In genomic region chr10:71980181-71981023, GRCh38 we compare ENCODE assay signal across 12 cellular contexts. TPM values are rescaled to one million over a fixed set of nuclear protein-coding genes. Genes with fewer than 3 reads are reported as not detected.
DNase-seq lines count a peak whose midpoint lies in the region; ATAC-seq and TF ChIP-seq lines count a peak whose summit lies in the region.
"Had no signal": no experiment of that assay in that cellular context is flagged by ENCODE, and none has a peak within 500 bp of the region (broad histone marks: within the 10 kb centered on the region; RNA-seq: fewer than 3 reads in every experiment).

No MANE protein-coding gene starts in this region.

- H3K27ac ChIP-seq in CD8-positive, alpha-beta memory T cell (ENCODE audit: low read depth, low read length) = peak overlapping the region; percentile 38
- H3K27ac ChIP-seq in right atrium auricular region (peak overlapping the region; percentile 80 to 83), sigmoid colon (peak overlapping the region; percentile 84 to 92 (median 87)), Karpas-422 (ENCODE audit: low read length) (no peak overlapping the region), PC-3 (ENCODE audit: low read length) (no peak overlapping the region)

- DNase-seq in CD8-positive, alpha-beta memory T cell = no peak
- DNase-seq in adipocyte (ENCODE audit: low read depth) = no peak
- DNase-seq in right atrium auricular region (ENCODE audit: low spot score) = no peak
- DNase-seq in sigmoid colon = no peak
- no peak for DNase-seq in Karpas-422
- no peak for DNase-seq in PC-3
- DNase-seq: activated CD8-positive, alpha-beta memory T cell treated with anti-CD3 and anti-CD28 coated beads, Interleukin-2, amount 50 U/mL, for 4 hours; NCI-H1417; T-helper 9 cell had no signal

- TF ChIP-seq EP300 in sigmoid colon (IDR thresholded peaks at IDR 0.05) = no peak

- H3K79me2 ChIP-seq in Karpas-422 (ENCODE audit: low read length) = no peaks in the 10 kb centered on the region
- peaks cover 55% of the 10 kb centered on the region for H3K79me2 ChIP-seq in PC-3 (ENCODE audit: low read length)

- no peak for TF ChIP-seq POLR2A in sigmoid colon (IDR thresholded peaks at IDR 0.05)

- POLR2A ChIA-PET in CD8-positive, alpha-beta memory T cell (lab: Charles Lee) = no interaction called here
- POLR2A ChIA-PET in PC-3 (lab: Charles Lee; ENCODE audit: unreplicated experiment) = no interaction called here

- CTCF ChIA-PET in CD8-positive, alpha-beta memory T cell (lab: Charles Lee) = no interaction called here
- CTCF ChIA-PET in PC-3 (lab: Charles Lee) = no interaction called here

- H3K9me3 Mint-ChIP-seq in CD8-positive, alpha-beta memory T cell = no peaks in the 10 kb centered on the region
- H3K9me3 Mint-ChIP-seq: stimulated activated naive CD8-positive, alpha-beta T cell treated with anti-CD3 and anti-CD28 coated beads, Interleukin-15, Interleukin-2, amounts not matched to agents 100 ng/mL and 50 ng/mL, for 24 hours had no signal

- no peak overlapping the region for H3K4me3 ChIP-seq in CD8-positive, alpha-beta memory T cell (ENCODE audit: low read length)
- H3K4me3 ChIP-seq in adipocyte (ENCODE audit: low read length) (peak overlapping the region; percentile 12), right atrium auricular region (no peak overlapping the region), sigmoid colon (peak overlapping the region in 1 of 4 donors; percentile 11), Karpas-422 (ENCODE audit: low read length) (no peak overlapping the region), PC-3 (ENCODE audit: low read length) (no peak overlapping the region)

- H3K4me1 Mint-ChIP-seq in CD8-positive, alpha-beta memory T cell = no peaks in the 10 kb centered on the region

- intact Hi-C loops in sigmoid colon (cut with DNase I) (no loop called here), PC-3 (cut with micrococcal nuclease) (no loop called here)

- H3K9me2 ChIP-seq in Karpas-422 (replicated peaks; ENCODE audit: insufficient read depth, low read length) (no peaks in the 10 kb centered on the region), PC-3 (replicated peaks; ENCODE audit: low read length) (no peaks in the 10 kb centered on the region)

- H3K9me3 ChIP-seq in CD8-positive, alpha-beta memory T cell (ENCODE audit: low read length) = no peaks in the 10 kb centered on the region
- H3K9me3 ChIP-seq in adipocyte (ENCODE audit: control insufficient read depth, low read length) (no peaks in the 10 kb centered on the region), right atrium auricular region (no peaks in the 10 kb centered on the region), sigmoid colon (no peaks in the 10 kb centered on the region), Karpas-422 (ENCODE audit: low read length) (no peaks in the 10 kb centered on the region), PC-3 (ENCODE audit: low read length) (no peaks in the 10 kb centered on the region)

- H3K27ac Mint-ChIP-seq in CD8-positive, alpha-beta memory T cell = no peak overlapping the region
- H3K27ac Mint-ChIP-seq: stimulated activated naive CD8-positive, alpha-beta T cell treated with anti-CD3 and anti-CD28 coated beads, Interleukin-15, Interleukin-2, amounts not matched to agents 100 ng/mL and 50 ng/mL, for 24 hours had no signal

- WGBS in sigmoid colon, 2 donors = 79 to 83% methylated on average over 10 of the region's 10 CpGs

- H3K27me3 Mint-ChIP-seq in CD8-positive, alpha-beta memory T cell = peaks cover 6 to 28% of the 10 kb centered on the region in 2 donors
- H3K27me3 Mint-ChIP-seq: stimulated activated naive CD8-positive, alpha-beta T cell treated with anti-CD3 and anti-CD28 coated beads, Interleukin-15, Interleukin-2, amounts not matched to agents 100 ng/mL and 50 ng/mL, for 24 hours had no signal

- no peak for TF ChIP-seq CTCF in right atrium auricular region (IDR thresholded peaks at IDR 0.05)
- no peak for TF ChIP-seq CTCF in sigmoid colon (IDR thresholded peaks at IDR 0.05)
- TF ChIP-seq CTCF in PC-3 (conservative IDR thresholded peaks at IDR 0.05; ENCODE audit: low read depth, low read length) = no peak

- no peaks in the 10 kb centered on the region for H3K36me3 ChIP-seq in CD8-positive, alpha-beta memory T cell (ENCODE audit: insufficient read depth, low read length)
- H3K36me3 ChIP-seq in adipocyte (ENCODE audit: control insufficient read depth, insufficient read depth, low read length, severe bottlenecking) (no peaks in the 10 kb centered on the region), right atrium auricular region (no peaks in the 10 kb centered on the region), sigmoid colon (no peaks in the 10 kb centered on the region), Karpas-422 (ENCODE audit: insufficient read depth, low read length) (no peaks in the 10 kb centered on the region), PC-3 (ENCODE audit: low read depth, low read length) (no peaks in the 10 kb centered on the region)

- H4K20me1 ChIP-seq in Karpas-422 (ENCODE audit: insufficient read depth, low read depth, low read length) (no peaks in the 10 kb centered on the region), PC-3 (ENCODE audit: low read length) (no peaks in the 10 kb centered on the region; the same call in 1 of the 2 replicates)

- H3K4me3 Mint-ChIP-seq in CD8-positive, alpha-beta memory T cell = no peak overlapping the region
- H3K4me3 Mint-ChIP-seq: stimulated activated naive CD8-positive, alpha-beta T cell treated with anti-CD3 and anti-CD28 coated beads, Interleukin-15, Interleukin-2, amounts not matched to agents 100 ng/mL and 50 ng/mL, for 24 hours had no signal

- no TSS peak for BruUV-seq in PC-3 (replicated peaks; lab: Mats Ljungman, UMichigan)

- no peaks in the 10 kb centered on the region for H3K36me3 Mint-ChIP-seq in CD8-positive, alpha-beta memory T cell

- H2AFZ ChIP-seq in Karpas-422 (ENCODE audit: low read length) (no peak overlapping the region), PC-3 (ENCODE audit: low read length) (no peak overlapping the region)

- H3K4me2 ChIP-seq in Karpas-422 (ENCODE audit: low read depth, low read length, poor library complexity, severe bottlenecking) (no peak overlapping the region), PC-3 (ENCODE audit: low read length) (no peak overlapping the region)

- H3K27me3 ChIP-seq in CD8-positive, alpha-beta memory T cell (ENCODE audit: insufficient read depth, low read length, poor library complexity, severe bottlenecking) = no peaks in the 10 kb centered on the region
- no peaks in the 10 kb centered on the region for H3K27me3 ChIP-seq in adipocyte (replicated peaks; ENCODE audit: control insufficient read depth, insufficient read depth, low read length)
- H3K27me3 ChIP-seq in right atrium auricular region = no peaks in the 10 kb centered on the region
- H3K27me3 ChIP-seq in sigmoid colon = no peaks in the 10 kb centered on the region
- H3K27me3 ChIP-seq in Karpas-422 (ENCODE audit: low read length) = no peaks in the 10 kb centered on the region
- H3K27me3 ChIP-seq in PC-3 (ENCODE audit: low read length) = no peaks in the 10 kb centered on the region

- peaks cover 6% of the 10 kb centered on the region for H3F3A ChIP-seq in PC-3 (ENCODE audit: low read length, unreplicated experiment)

- H3K9ac ChIP-seq in adipocyte (ENCODE audit: low read length) (peak overlapping the region; percentile 72), Karpas-422 (ENCODE audit: low read length) (no peak overlapping the region), PC-3 (ENCODE audit: low read length) (no peak overlapping the region)

- H3K4me1 ChIP-seq in CD8-positive, alpha-beta memory T cell (ENCODE audit: insufficient read depth, low read length) = no peaks in the 10 kb centered on the region
- H3K4me1 ChIP-seq in adipocyte (ENCODE audit: control insufficient read depth, insufficient read depth, low read length) = peaks cover 99% of the 10 kb centered on the region
- H3K4me1 ChIP-seq in right atrium auricular region = peaks cover 0 to 99% of the 10 kb centered on the region in 2 donors
- H3K4me1 ChIP-seq in sigmoid colon = peaks cover 0 to 100% (median 95%) of the 10 kb centered on the region in 4 donors
- H3K4me1 ChIP-seq in Karpas-422 (ENCODE audit: low read length) = no peaks in the 10 kb centered on the region
- H3K4me1 ChIP-seq in PC-3 (ENCODE audit: insufficient read depth, low read length) = peaks cover 19% of the 10 kb centered on the region

- no peak for ATAC-seq in GM18868 (IDR thresholded peaks at IDR 0.05; ENCODE audit: unreplicated experiment)
- no peak for ATAC-seq in HG02852 (IDR thresholded peaks at IDR 0.05; ENCODE audit: unreplicated experiment)
- ATAC-seq in PC-3 = no peak

RNA-seq across cellular contexts. Expression of gene CHST3, which starts 16.2 kb away (rescaled TPM):
- under 1 TPM; 0.07 TPM for total RNA-seq in CD8-positive, alpha-beta memory T cell
- not detected for polyA plus RNA-seq in CD8-positive, alpha-beta memory T cell
- total RNA-seq in right atrium auricular region (10 to 100 TPM; 21.3 to 45.4 TPM), sigmoid colon (10 to 100 TPM; 12.8 to 25.5 (median 16.5) TPM), PC-3 (2014; rRNA removed) (12.7 and 17.0 TPM in 2 replicates)
- polyA plus RNA-seq in sigmoid colon = 1 to 10 TPM in 1 of 3 donors, under 1 TPM in 2; 0.23 to 3.6 (median 0.60) TPM
- total RNA-seq in Karpas-422 (2014; rRNA removed; shearing (Covaris generic); ENCODE audit: low replicate concordance) = not detected in 2 replicates

Comparison
In these comparisons a context has a peak if more than half of its experiments do, and no peak if none do; other contexts are left out.
1. H3K27ac ChIP-seq: peak in CD8-positive, alpha-beta memory T cell (single experiment), right atrium auricular region (2 of 2) and sigmoid colon (4 of 4); none in Karpas-422 (single experiment) and PC-3 (single experiment).
2. RNA of gene CHST3, which starts 16.2 kb away (total RNA-seq): 21.3 to 45.4 TPM in right atrium auricular region, 12.8 to 25.5 TPM in sigmoid colon and 12.7 to 17.0 TPM in PC-3; 0.07 TPM in CD8-positive, alpha-beta memory T cell and not detected in Karpas-422; every median in the first group is over 10 times any median in the second.